In genomic region chr17:47942568-47942967, GRCh38 we compare ENCODE assay signal across 9 cellular contexts. TPM values are rescaled to one million over a fixed set of nuclear protein-coding genes. Genes with fewer than 3 reads are reported as not detected.
DNase-seq lines count a peak whose midpoint lies in the region; ATAC-seq, FAIRE-seq and TF ChIP-seq lines count a peak whose summit lies in the region.
"Had no signal": no experiment of that assay in that cellular context is flagged by ENCODE, and none has a peak within 500 bp of the region (broad histone marks: within the 10 kb centered on the region; RNA-seq: fewer than 3 reads in every experiment).

No MANE protein-coding gene starts in this region.

- no peak for TF ChIP-seq POLR2A in GM12878 (IDR thresholded peaks at IDR 0.05; ENCODE audit: low read depth, low read length)

- no peak for TF ChIP-seq CTCF in BE2C (IDR thresholded peaks at IDR 0.05; ENCODE audit: low read depth, low read length)
- TF ChIP-seq CTCF in GM12878 (IDR thresholded peaks at IDR 0.05 in 2 of 3, conservative IDR thresholded peaks at IDR 0.05 in 1 of 3; ENCODE audit: control insufficient read depth in 2 of 3, extremely low read depth in 1 of 3, insufficient read depth in 1 of 3, low read depth in 3 of 3, low read length in 3 of 3), result no peak
- no peak for TF ChIP-seq CTCF in mesothelial cell of epicardium (IDR thresholded peaks at IDR 0.05; ENCODE audit: unreplicated experiment)

- H3K79me2 ChIP-seq in GM12878 (ENCODE audit: control insufficient read depth, insufficient read depth, low read length), result peaks cover 26% of the 10 kb centered on the region

- FAIRE-seq in GM12878 (lab: Jason Lieb, UNC), result no peak

- H3K4me3 ChIP-seq in BE2C (ENCODE audit: low read depth, low read length) (peak overlapping the region; percentile 83), HUES64 (ENCODE audit: low read length) (peak overlapping the region; percentile 60), GM12878 (peak overlapping the region; percentile 91)

- H3K9me3 Mint-ChIP-seq in mesothelial cell of epicardium, result no peaks in the 10 kb centered on the region

- peak overlapping the region; percentile 69 for H3K4me3 Mint-ChIP-seq in mesothelial cell of epicardium

- in situ Hi-C loops in GM12878 (cut with MboI), result no loop called here

- RAD21 ChIA-PET in GM12878 (lab: Charles Lee; ENCODE audit: unreplicated experiment), result interaction anchor here (0.6 to 2.2 kb wide), 7 partner anchors 9 to 477 kb away, joined by 3 to 20 read pairs (median 4); partner anchors contain the start of genes CDK5RAP3 and SP2

- SMC1A ChIA-PET in GM12878 (lab: Charles Lee; ENCODE audit: uncharacterized antibody, unreplicated experiment), result interaction anchor here (0.8 to 3.7 kb wide), 9 partner anchors 28 to 107 kb away, joined by 3 to 19 read pairs (median 5); partner anchors contain the start of genes NFE2L1, SCRN2 and SP2

- no peak overlapping the region for H2AFZ ChIP-seq in GM12878 (ENCODE audit: control insufficient read depth, low read depth, low read length)

- H3K27ac Mint-ChIP-seq in mesothelial cell of epicardium, result no peak overlapping the region

- H3K9ac ChIP-seq in HUES64 (ENCODE audit: low read depth, low read length) (no peak overlapping the region), GM12878 (ENCODE audit: control insufficient read depth, insufficient read depth, low read length) (peak overlapping the region; percentile 92)

- no peaks in the 10 kb centered on the region for H4K20me1 ChIP-seq in GM12878 (ENCODE audit: control insufficient read depth, insufficient read depth)

- ATAC-seq in GM12878, result no peak

- H3K36me3 ChIP-seq in BE2C, result 0 out of 2 replicates have a peak, but pooled peaks cover 2% of the 10 kb centered on the region
- H3K36me3 ChIP-seq in HUES64 (ENCODE audit: insufficient read depth, low read length), result peaks cover 10% of the 10 kb centered on the region; the same call in 1 of the 2 replicates
- peaks cover 0 to 8% of the 10 kb centered on the region in 2 experiments; a peak in 3 of 4 replicates for H3K36me3 ChIP-seq in GM12878 (ENCODE audit: control insufficient read depth in 2 of 2, insufficient read depth in 2 of 2, low read length in 1 of 2)

- H3K27ac ChIP-seq in HUES64 (ENCODE audit: low read depth, low read length), result no peak overlapping the region
- peak overlapping the region; percentile 86 for H3K27ac ChIP-seq in GM12878 (ENCODE audit: control insufficient read depth, insufficient read depth)

- H3K4me2 ChIP-seq in GM12878 (ENCODE audit: control insufficient read depth, insufficient read depth), result peak overlapping the region; percentile 89

- no peaks in the 10 kb centered on the region for H3K27me3 Mint-ChIP-seq in mesothelial cell of epicardium (ENCODE audit: low read depth)

- no peaks in the 10 kb centered on the region for H3K36me3 Mint-ChIP-seq in mesothelial cell of epicardium

- H3K27me3 ChIP-seq in BE2C (no peaks in the 10 kb centered on the region), HUES64 (ENCODE audit: insufficient read depth, low read length) (peaks cover 11% of the 10 kb centered on the region), GM12878 (replicated peaks in 1 of 2; ENCODE audit: control insufficient read depth in 2 of 2, insufficient read depth in 2 of 2, low read length in 1 of 2) (no peaks in the 10 kb centered on the region)

- TF ChIP-seq RAD21 in GM12878 (IDR thresholded peaks at IDR 0.05; ENCODE audit: insufficient read depth, low read depth, low read length), result no peak

- no TSS peak for BruUV-seq in GM12878 (replicated peaks; lab: Mats Ljungman, UMichigan)

- H3K9me3 ChIP-seq in BE2C, result 0 out of 2 replicates have a peak, but pooled peaks cover 4% of the 10 kb centered on the region
- no peaks in the 10 kb centered on the region for H3K9me3 ChIP-seq in HUES64 (ENCODE audit: insufficient read depth, low read depth, low read length)
- H3K9me3 ChIP-seq in GM12878 (replicated peaks; ENCODE audit: control insufficient read depth, insufficient read depth, low read length), result no peaks in the 10 kb centered on the region

- DNase-seq in BE2C (no peak), GM12878 (ENCODE audit: low read depth, low spot score) (no peak), mesothelial cell of epicardium (ENCODE audit: low spot score in 2 of 2, unreplicated experiment in 2 of 2) (no peak), CD1c-positive myeloid dendritic cell (ENCODE audit: extremely low spot score) (no peak), HK-2 (ENCODE audit: unreplicated experiment) (no peak), MV-4-11 (lab: John Stamatoyannopoulos, UW) (no peak)
- DNase-seq in central memory CD4-positive, alpha-beta T cell, result no peak
- DNase-seq: NCI-H1930 had no signal

- intact Hi-C loops in GM12878 (cut with micrococcal nuclease; ENCODE audit: unreplicated experiment), result no loop called here

- TF ChIP-seq EP300 in GM12878 (IDR thresholded peaks at IDR 0.05; ENCODE audit: borderline replicate concordance in 1 of 2, control insufficient read depth in 1 of 2, low read depth in 2 of 2, low read length in 2 of 2), result no peak

- WGBS in HUES64, result 94% methylated on average over 4 of the region's 6 CpGs
- 80% methylated on average over 6 of the region's 6 CpGs for WGBS in GM12878 (ENCODE audit: insufficient coverage, insufficient replicate concordance, low lambda C conversion rate, missing lambda C conversion rate)

- CTCF ChIA-PET in GM12878 (lab: Yijun Ruan, JAX), result interaction anchor here (0.7 to 18.1 kb wide), 11 partner anchors 8 to 101 kb away, joined by 3 to 463 read pairs (median 11); partner anchors contain the start of genes CDK5RAP3, PRR15L and SCRN2

- peaks cover 11% of the 10 kb centered on the region for H3K4me1 Mint-ChIP-seq in mesothelial cell of epicardium

- POLR2A ChIA-PET in GM12878 (lab: Charles Lee), result interaction anchor here (0.9 to 6.3 kb wide), 5 partner anchors 29 to 158 kb away, joined by 3 to 55 read pairs (median 4); partner anchors contain the start of genes CBX1, CDK5RAP3 and SP2

- H3K4me1 ChIP-seq in BE2C (no peaks in the 10 kb centered on the region), HUES64 (ENCODE audit: insufficient read depth, low read length) (peaks cover 7% of the 10 kb centered on the region; the same call in 1 of the 2 replicates), GM12878 (ENCODE audit: control insufficient read depth, insufficient read depth, low read length) (peaks cover 43% of the 10 kb centered on the region)

RNA-seq across cellular contexts. Expression of gene PNPO, which starts 1.2 kb away (rescaled TPM):
- 8.7 TPM for polyA plus RNA-seq in BE2C (2012; ENCODE audit: insufficient read depth, insufficient read length, low read depth)
- 8.6 TPM for polyA plus RNA-seq in HUES64 (2013, experiment 1 of 2)
- polyA plus RNA-seq in HUES64 (2013, experiment 2 of 2), result 9.8 TPM
- 17.5 and 17.7 TPM in 2 replicates for total RNA-seq in GM12878 (2013; cell fraction: nucleolus; rRNA removed)
- total RNA-seq in GM12878 (2014; rRNA removed), result 43.4 and 45.9 TPM in 2 replicates
- 33.6 and 34.5 TPM in 2 replicates for total RNA-seq in GM12878 (2014; rRNA removed; fragmentation: Illumina TruSeq; extraction: Trizol)
- total RNA-seq in GM12878 (2021), result 47.9 and 52.6 TPM in 2 replicates
- 8.7 TPM for polyA plus RNA-seq in GM12878 (2011; ENCODE audit: low read depth)
- polyA plus RNA-seq in GM12878 (2011; rRNA removed), result 22.1 and 30.1 TPM in 2 replicates
- polyA plus RNA-seq in GM12878 (2011; cell fraction: cytosol; rRNA removed), result 33.5 and 36.9 TPM in 2 replicates
- 10.9 and 14.7 TPM in 2 replicates for polyA plus RNA-seq in GM12878 (2011; cell fraction: nucleus; rRNA removed)
- polyA plus RNA-seq in GM12878 (2012), result 9.9 and 11.5 TPM in 2 replicates
- 40.1 and 41.3 TPM in 2 replicates for polyA plus RNA-seq in GM12878 (2014; fragmentation: Illumina TruSeq; extraction: Trizol)
- 10 to 100 TPM; 13.9 to 32.3 TPM for polyA plus RNA-seq in GM12878 (2014; fragmentation: Nextera tagmentation; extraction: Ambion mirVana)
- 32.9 and 34.1 TPM in 2 replicates for polyA plus RNA-seq in GM12878 (2014; rRNA removed)
- polyA plus RNA-seq in GM12878 (2016; fragmentation: Nextera tagmentation; extraction: Ambion mirVana), result 10 to 100 TPM; 40.2 to 42.1 TPM
- 45.1 and 55.3 TPM in 2 replicates for polyA minus RNA-seq in GM12878 (2011; rRNA and poly(A)+ RNA removed)
- polyA minus RNA-seq in GM12878 (2011; cell fraction: cytosol; rRNA and poly(A)+ RNA removed), result 14.4 and 18.4 TPM in 2 replicates
- 8.6 and 18.3 TPM in 2 replicates for polyA minus RNA-seq in GM12878 (2011; cell fraction: nucleus; rRNA and poly(A)+ RNA removed)
- total RNA-seq in mesothelial cell of epicardium, result 7.4 to 10.4 TPM (median 8.3 TPM) in 3 replicates

RNA-seq across cellular contexts. Expression of gene PRR15L, which starts 15.1 kb away (rescaled TPM):
- polyA plus RNA-seq in BE2C (2012; ENCODE audit: insufficient read depth, insufficient read length, low read depth), result not detected
- polyA plus RNA-seq in HUES64 (2013, experiment 1 of 2), result not detected
- not detected for polyA plus RNA-seq in HUES64 (2013, experiment 2 of 2)
- total RNA-seq in GM12878 (2013; cell fraction: nucleolus; rRNA removed), result not detected in 2 replicates
- total RNA-seq in GM12878 (2014; rRNA removed) (not detected in 2 replicates), GM12878 (2014; rRNA removed; fragmentation: Illumina TruSeq; extraction: Trizol) (not detected in 2 replicates), GM12878 (2021) (not detected in 2 replicates), mesothelial cell of epicardium (3.4 to 3.6 TPM (median 3.4 TPM) in 3 replicates)
- not detected for polyA plus RNA-seq in GM12878 (2011; ENCODE audit: low read depth)
- polyA plus RNA-seq in GM12878 (2011; rRNA removed) (not detected in 2 replicates), GM12878 (2014; fragmentation: Illumina TruSeq; extraction: Trizol) (not detected in 2 replicates), GM12878 (2014; fragmentation: Nextera tagmentation; extraction: Ambion mirVana) (not detected), GM12878 (2014; rRNA removed) (not detected in 2 replicates), GM12878 (2016; fragmentation: Nextera tagmentation; extraction: Ambion mirVana) (under 1 TPM; 0.11 to 0.18 TPM)
- polyA plus RNA-seq in GM12878 (2011; cell fraction: cytosol; rRNA removed), result not detected in 2 replicates
- polyA plus RNA-seq in GM12878 (2011; cell fraction: nucleus; rRNA removed), result not detected in 2 replicates
- polyA plus RNA-seq in GM12878 (2012), result 0.11 TPM in 1 of 2 replicates, not detected in the other
- not detected in 2 replicates for polyA minus RNA-seq in GM12878 (2011; rRNA and poly(A)+ RNA removed)
- not detected in 2 replicates for polyA minus RNA-seq in GM12878 (2011; cell fraction: cytosol; rRNA and poly(A)+ RNA removed)
- polyA minus RNA-seq in GM12878 (2011; cell fraction: nucleus; rRNA and poly(A)+ RNA removed), result not detected in 2 replicates

RNA-seq across cellular contexts. Expression of gene CDK5RAP3, which starts 28.3 kb away (rescaled TPM):
- 175 TPM for polyA plus RNA-seq in BE2C (2012; ENCODE audit: insufficient read depth, insufficient read length, low read depth)
- 88.9 TPM for polyA plus RNA-seq in HUES64 (2013, experiment 1 of 2)
- polyA plus RNA-seq in HUES64 (2013, experiment 2 of 2), result 96.2 TPM
- 248 and 271 TPM in 2 replicates for total RNA-seq in GM12878 (2013; cell fraction: nucleolus; rRNA removed)
- total RNA-seq in GM12878 (2014; rRNA removed) (150 and 159 TPM in 2 replicates), GM12878 (2014; rRNA removed; fragmentation: Illumina TruSeq; extraction: Trizol) (92.1 and 99.9 TPM in 2 replicates), GM12878 (2021) (168 and 177 TPM in 2 replicates), mesothelial cell of epicardium (231 to 251 TPM (median 236 TPM) in 3 replicates)
- polyA plus RNA-seq in GM12878 (2011; ENCODE audit: low read depth), result 293 TPM
- polyA plus RNA-seq in GM12878 (2011; rRNA removed) (101 and 127 TPM in 2 replicates), GM12878 (2014; fragmentation: Illumina TruSeq; extraction: Trizol) (129 and 163 TPM in 2 replicates), GM12878 (2014; fragmentation: Nextera tagmentation; extraction: Ambion mirVana) (100 to 1,000 TPM in 1 of 2 experiments, 10 to 100 TPM in 1; 69.4 to 160 TPM), GM12878 (2014; rRNA removed) (204 and 209 TPM in 2 replicates), GM12878 (2016; fragmentation: Nextera tagmentation; extraction: Ambion mirVana) (100 to 1,000 TPM; 223 to 237 TPM)
- 142 and 155 TPM in 2 replicates for polyA plus RNA-seq in GM12878 (2011; cell fraction: cytosol; rRNA removed)
- polyA plus RNA-seq in GM12878 (2011; cell fraction: nucleus; rRNA removed), result 1,072 and 1,222 TPM in 2 replicates
- polyA plus RNA-seq in GM12878 (2012), result 245 and 255 TPM in 2 replicates
- 97.9 and 132 TPM in 2 replicates for polyA minus RNA-seq in GM12878 (2011; rRNA and poly(A)+ RNA removed)
- 21.6 and 32.2 TPM in 2 replicates for polyA minus RNA-seq in GM12878 (2011; cell fraction: cytosol; rRNA and poly(A)+ RNA removed)
- 148 and 158 TPM in 2 replicates for polyA minus RNA-seq in GM12878 (2011; cell fraction: nucleus; rRNA and poly(A)+ RNA removed)

RNA-seq across cellular contexts. Expression of gene SP2, which starts 46.5 kb away (rescaled TPM):
- 39.3 TPM for polyA plus RNA-seq in BE2C (2012; ENCODE audit: insufficient read depth, insufficient read length, low read depth)
- 12.2 TPM for polyA plus RNA-seq in HUES64 (2013, experiment 1 of 2)
- 10.9 TPM for polyA plus RNA-seq in HUES64 (2013, experiment 2 of 2)
- 5.2 and 5.3 TPM in 2 replicates for total RNA-seq in GM12878 (2013; cell fraction: nucleolus; rRNA removed)
- 1.8 and 2.1 TPM in 2 replicates for total RNA-seq in GM12878 (2014; rRNA removed)
- 1.6 TPM in 2 replicates for total RNA-seq in GM12878 (2014; rRNA removed; fragmentation: Illumina TruSeq; extraction: Trizol)
- total RNA-seq in GM12878 (2021), result 16.8 and 17.9 TPM in 2 replicates
- polyA plus RNA-seq in GM12878 (2011; ENCODE audit: low read depth), result 8.5 TPM
- 1.1 and 2.3 TPM in 2 replicates for polyA plus RNA-seq in GM12878 (2011; rRNA removed)
- 3.1 and 3.5 TPM in 2 replicates for polyA plus RNA-seq in GM12878 (2011; cell fraction: cytosol; rRNA removed)
- 5.9 and 11.4 TPM in 2 replicates for polyA plus RNA-seq in GM12878 (2011; cell fraction: nucleus; rRNA removed)
- 12.1 and 20.9 TPM in 2 replicates for polyA plus RNA-seq in GM12878 (2012)
- polyA plus RNA-seq in GM12878 (2014; fragmentation: Illumina TruSeq; extraction: Trizol), result 12.9 and 19.1 TPM in 2 replicates
- polyA plus RNA-seq in GM12878 (2014; fragmentation: Nextera tagmentation; extraction: Ambion mirVana), result 1 to 10 TPM; 1.2 to 1.9 TPM
- 7.3 and 10.4 TPM in 2 replicates for polyA plus RNA-seq in GM12878 (2014; rRNA removed)
- polyA plus RNA-seq in GM12878 (2016; fragmentation: Nextera tagmentation; extraction: Ambion mirVana), result 10 to 100 TPM; 17.6 to 18.0 TPM
- polyA minus RNA-seq in GM12878 (2011; rRNA and poly(A)+ RNA removed), result 2.8 and 3.5 TPM in 2 replicates
- 6.1 and 6.8 TPM in 2 replicates for polyA minus RNA-seq in GM12878 (2011; cell fraction: cytosol; rRNA and poly(A)+ RNA removed)
- 0.85 and 2.0 TPM in 2 replicates for polyA minus RNA-seq in GM12878 (2011; cell fraction: nucleus; rRNA and poly(A)+ RNA removed)
- total RNA-seq in mesothelial cell of epicardium, result 17.0 to 18.0 TPM (median 17.0 TPM) in 3 replicates
